ENCODE assay signal across 15 cellular contexts in genomic region chr12:100666588-100666987, GRCh38.
A peak's percentile ranks its signal among the peaks of the same experiment; 100 is the strongest.
DNase-seq lines count a peak whose midpoint lies in the region; ATAC-seq and TF ChIP-seq lines count a peak whose summit lies in the region.
"Had no signal": no experiment of that assay in that cellular context is flagged by ENCODE, and none has a peak within 500 bp of the region (broad histone marks: within the 10 kb centered on the region; RNA-seq: fewer than 3 reads in every experiment).

No MANE protein-coding gene starts in this region.

- H3K4me2 ChIP-seq in HCT116 (ENCODE audit: low read length) (no peak overlapping the region), neural progenitor cell (no peak overlapping the region)
- H3K4me2 ChIP-seq: A549 had no signal

- H3F3A ChIP-seq in neural progenitor cell (ENCODE audit: low read depth): no peaks in the 10 kb centered on the region

- H3K4me1 Mint-ChIP-seq in neural progenitor cell: peaks cover 10% of the 10 kb centered on the region
- peaks cover 3% of the 10 kb centered on the region for H3K4me1 Mint-ChIP-seq in endothelial cell (ENCODE audit: unreplicated experiment)
- H3K4me1 Mint-ChIP-seq: CD14-positive monocyte; CD8-positive, alpha-beta memory T cell had no signal

- H3K36me3 ChIP-seq in HCT116 (ENCODE audit: control insufficient read depth in 1 of 2, insufficient read depth in 2 of 2, low read length in 2 of 2) (no peaks in the 10 kb centered on the region), neural progenitor cell (no peaks in the 10 kb centered on the region)

- H3K27ac Mint-ChIP-seq in neural progenitor cell (no peak overlapping the region), endothelial cell (ENCODE audit: unreplicated experiment) (no peak overlapping the region)
- H3K27ac Mint-ChIP-seq: CD14-positive monocyte; CD8-positive, alpha-beta memory T cell had no signal

- DNase-seq in HCT116 (ENCODE audit: low read depth, low spot score) (no peak), RKO (ENCODE audit: low spot score) (peak; percentile 4), iPS-NIHi11 (ENCODE audit: low spot score) (peak; percentile 14), neural progenitor cell (ENCODE audit: low spot score) (peak; percentile 31), RPMI8226 (no peak), endothelial cell (ENCODE audit: low spot score) (no peak), D341Med (ENCODE audit: low spot score) (no peak), COLO668 (lab: John Stamatoyannopoulos, UW; ENCODE audit: unreplicated experiment) (no peak)
- DNase-seq: CD8-positive, alpha-beta memory T cell; DMS 273 treated with DMSO at 0.1 percent for 48 hours; HCEC 1CT; IMR-90; KG1 had no signal

- POLR2A ChIA-PET in HCT116 (lab: Charles Lee): no interaction called here

- RAD21 ChIA-PET in HCT116 (lab: Charles Lee; ENCODE audit: low non-redundant PET in 1 of 2, low total read pairs in 2 of 2, uncharacterized antibody in 2 of 2, unreplicated experiment in 2 of 2): no interaction called here

- intact Hi-C loops in HCT116 (cut with micrococcal nuclease): loop anchor here (5.0 kb wide), 2 partner anchors 66 to 434 kb away; no protein-coding TSS in a partner anchor

- no peak overlapping the region for H2AFZ ChIP-seq in HCT116 (ENCODE audit: low read depth, low read length, poor library complexity, severe bottlenecking)
- no peak overlapping the region for H2AFZ ChIP-seq in neural progenitor cell (replicated peaks)

- no peaks in the 10 kb centered on the region for H4K20me1 ChIP-seq in HCT116 (ENCODE audit: insufficient read depth)
- no peaks in the 10 kb centered on the region for H4K20me1 ChIP-seq in neural progenitor cell (ENCODE audit: low read depth)

- H3K9ac ChIP-seq in HCT116 (ENCODE audit: low read length): no peak overlapping the region
- no peak overlapping the region for H3K9ac ChIP-seq in neural progenitor cell

- no peaks in the 10 kb centered on the region for H3K9me2 ChIP-seq in HCT116 (ENCODE audit: insufficient read depth)

- BruUV-seq in HCT116 (replicated peaks; lab: Mats Ljungman, UMichigan): no TSS peak

- no peaks in the 10 kb centered on the region for H3K79me2 ChIP-seq in HCT116 (ENCODE audit: insufficient read depth, low read length)
- no peaks in the 10 kb centered on the region for H3K79me2 ChIP-seq in neural progenitor cell (ENCODE audit: low read depth)

- no peaks in the 10 kb centered on the region for H3K9me3 Mint-ChIP-seq in neural progenitor cell
- no peaks in the 10 kb centered on the region for H3K9me3 Mint-ChIP-seq in endothelial cell (ENCODE audit: unreplicated experiment)
- H3K9me3 Mint-ChIP-seq: CD8-positive, alpha-beta memory T cell had no signal

- TF ChIP-seq POLR2A in HCT116 (IDR thresholded peaks at IDR 0.05; ENCODE audit: borderline replicate concordance, extremely low read depth, insufficient read depth, insufficient read length): no peak

- no peaks in the 10 kb centered on the region for H3K9me3 ChIP-seq in HCT116 (ENCODE audit: control insufficient read depth in 1 of 2, insufficient read depth in 1 of 2, low read depth in 1 of 2, low read length in 2 of 2)
- H3K9me3 ChIP-seq in neural progenitor cell (ENCODE audit: low read depth): no peaks in the 10 kb centered on the region
- H3K9me3 ChIP-seq: A549 had no signal

- ATAC-seq in HCT116: peak; percentile 49; the same call in 1 of the 2 replicates

- no peak for TF ChIP-seq RAD21 in HCT116 (IDR thresholded peaks at IDR 0.05; ENCODE audit: low read depth)

- CTCF ChIA-PET in HCT116 (lab: Charles Lee): interaction anchor here (1.3 kb wide), 1 partner anchor 10 kb away, joined by 3 read pairs; no protein-coding TSS in a partner anchor

- H3K4me3 Mint-ChIP-seq in neural progenitor cell (no peak overlapping the region), endothelial cell (ENCODE audit: unreplicated experiment) (no peak overlapping the region)
- H3K4me3 Mint-ChIP-seq: CD8-positive, alpha-beta memory T cell had no signal

- peaks cover under 1% of the 10 kb centered on the region for H3K27me3 Mint-ChIP-seq in neural progenitor cell (ENCODE audit: insufficient read depth, low read depth)
- H3K27me3 Mint-ChIP-seq in endothelial cell (ENCODE audit: unreplicated experiment): peaks cover 4% of the 10 kb centered on the region

- H3K4me1 ChIP-seq in HCT116 (ENCODE audit: control insufficient read depth in 1 of 2, insufficient read depth in 2 of 2, low read length in 2 of 2): no peaks in the 10 kb centered on the region
- H3K4me1 ChIP-seq in neural progenitor cell: peaks cover 2% of the 10 kb centered on the region
- H3K4me1 ChIP-seq: A549 had no signal

- TF ChIP-seq CTCF in HCT116 (IDR thresholded peaks at IDR 0.05 in 2 of 3, conservative IDR thresholded peaks at IDR 0.05 in 1 of 3; ENCODE audit: borderline replicate concordance in 1 of 3, insufficient read depth in 1 of 3, low read depth in 2 of 3, low read length in 2 of 3) (no peak), neural progenitor cell (IDR thresholded peaks at IDR 0.05) (peak; percentile 4), endothelial cell (IDR thresholded peaks at IDR 0.05; ENCODE audit: unreplicated experiment) (no peak)

- H3K4me3 ChIP-seq in HCT116 (replicated peaks in 1 of 2; ENCODE audit: low read depth in 1 of 2, low read length in 2 of 2) (no peak overlapping the region), neural progenitor cell (no peak overlapping the region)
- H3K4me3 ChIP-seq: A549 had no signal

- no peaks in the 10 kb centered on the region for H3K27me3 ChIP-seq in HCT116 (ENCODE audit: insufficient read depth, low read length)
- H3K27me3 ChIP-seq in neural progenitor cell: no peaks in the 10 kb centered on the region

- H3K27ac ChIP-seq in HCT116 (ENCODE audit: low read depth, low read length) (no peak overlapping the region), neural progenitor cell (no peak overlapping the region)
- H3K27ac ChIP-seq: A549 had no signal

- H3K36me3 Mint-ChIP-seq in neural progenitor cell: no peaks in the 10 kb centered on the region
- no peaks in the 10 kb centered on the region for H3K36me3 Mint-ChIP-seq in endothelial cell (ENCODE audit: low read depth, unreplicated experiment)
- H3K36me3 Mint-ChIP-seq: CD14-positive monocyte; CD8-positive, alpha-beta memory T cell had no signal

TF ChIP-seq in HCT116, 20 proteins besides CTCF, POLR2A, EP300 and RAD21:
- TF ChIP-seq CEBPB (IDR thresholded peaks at IDR 0.05; ENCODE audit: low read depth) (no peak), ATF3 (IDR thresholded peaks at IDR 0.05) (no peak), ZFX (IDR thresholded peaks at IDR 0.05) (no peak), ELF1 (IDR thresholded peaks at IDR 0.05; ENCODE audit: borderline replicate concordance, low read depth) (no peak), MAX (IDR thresholded peaks at IDR 0.05) (no peak), EZH2 (IDR thresholded peaks at IDR 0.05) (no peak), REST (IDR thresholded peaks at IDR 0.05; ENCODE audit: low read depth) (no peak)
- TF ChIP-seq, protein P1, sequence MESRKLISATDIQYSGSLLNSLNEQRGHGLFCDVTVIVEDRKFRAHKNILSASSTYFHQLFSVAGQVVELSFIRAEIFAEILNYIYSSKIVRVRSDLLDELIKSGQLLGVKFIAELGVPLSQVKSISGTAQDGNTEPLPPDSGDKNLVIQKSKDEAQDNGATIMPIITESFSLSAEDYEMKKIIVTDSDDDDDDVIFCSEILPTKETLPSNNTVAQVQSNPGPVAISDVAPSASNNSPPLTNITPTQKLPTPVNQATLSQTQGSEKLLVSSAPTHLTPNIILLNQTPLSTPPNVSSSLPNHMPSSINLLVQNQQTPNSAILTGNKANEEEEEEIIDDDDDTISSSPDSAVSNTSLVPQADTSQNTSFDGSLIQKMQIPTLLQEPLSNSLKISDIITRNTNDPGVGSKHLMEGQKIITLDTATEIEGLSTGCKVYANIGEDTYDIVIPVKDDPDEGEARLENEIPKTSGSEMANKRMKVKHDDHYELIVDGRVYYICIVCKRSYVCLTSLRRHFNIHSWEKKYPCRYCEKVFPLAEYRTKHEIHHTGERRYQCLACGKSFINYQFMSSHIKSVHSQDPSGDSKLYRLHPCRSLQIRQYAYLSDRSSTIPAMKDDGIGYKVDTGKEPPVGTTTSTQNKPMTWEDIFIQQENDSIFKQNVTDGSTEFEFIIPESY (IDR thresholded peaks at IDR 0.05; ENCODE audit: extremely low read depth, insufficient replicate concordance, low read length): no peak

Comparison
In these comparisons a context has a peak if more than half of its experiments do, and no peak if none do; other contexts are left out.
1. DNase-seq: peak in RKO (single experiment), iPS-NIHi11 (single experiment) and neural progenitor cell (single experiment); none in HCT116 (single experiment), RPMI8226 (single experiment), endothelial cell (single experiment), D341Med (single experiment) and COLO668 (single experiment).